ENCODE assay signal across 10 cellular contexts in genomic region chr1:12614402-12615165, GRCh38. TPM values are rescaled to one million over a fixed set of nuclear protein-coding genes. Genes with fewer than 3 reads are reported as not detected.
A peak's percentile ranks its signal among the peaks of the same experiment; 100 is the strongest.
DNase-seq lines count a peak whose midpoint lies in the region; ATAC-seq and TF ChIP-seq lines count a peak whose summit lies in the region.
"Had no signal": no experiment of that assay in that cellular context is flagged by ENCODE, and none has a peak within 500 bp of the region (broad histone marks: within the 10 kb centered on the region; RNA-seq: fewer than 3 reads in every experiment).

No MANE protein-coding gene starts in this region.

- intact Hi-C loops in CD14-positive monocyte (cut with micrococcal nuclease) (loop anchor here in 1 of 2 donors (1.0 kb wide), 1 partner anchor 9 kb away; no protein-coding TSS in a partner anchor), esophagus muscularis mucosa (cut with DNase I) (loop anchor here (5.0 kb wide), 2 partner anchors 72 to 207 kb away; no protein-coding TSS in a partner anchor), left colon (cut with DNase I, micrococcal nuclease) (loop anchor here in 1 of 2 donors (5.0 kb wide), 1 partner anchor 207 kb away; no protein-coding TSS in a partner anchor)

- H3K9me3 ChIP-seq in esophagus muscularis mucosa: no peaks in the 10 kb centered on the region

- peaks cover 35 to 39% (median 38%) of the 10 kb centered on the region in 3 donors for H3K27me3 Mint-ChIP-seq in CD14-positive monocyte (ENCODE audit: low read depth in 3 of 3)
- H3K27me3 Mint-ChIP-seq in T-cell: peaks cover 0 to 2% of the 10 kb centered on the region in 2 donors
- H3K27me3 Mint-ChIP-seq in progenitor cell of endocrine pancreas: no peaks in the 10 kb centered on the region

- H3K36me3 Mint-ChIP-seq in CD14-positive monocyte (peaks cover 7 to 21% of the 10 kb centered on the region in 2 donors), T-cell (peaks cover 37% of the 10 kb centered on the region), progenitor cell of endocrine pancreas (ENCODE audit: insufficient read depth) (peaks cover 39% of the 10 kb centered on the region)

- TF ChIP-seq EP300 in esophagus muscularis mucosa (IDR thresholded peaks at IDR 0.05): no peak

- H3K4me1 ChIP-seq in esophagus muscularis mucosa: peaks cover 35 to 72% (median 69%) of the 10 kb centered on the region in 4 donors

- CTCF ChIA-PET in T-cell (lab: Charles Lee): interaction anchor here in 1 of 2 donors (0.5 to 8.0 kb wide), 4 partner anchors 13 to 252 kb away, joined by 3 to 47 read pairs (median 6); no protein-coding TSS in a partner anchor

- H3K27me3 ChIP-seq in esophagus muscularis mucosa: no peaks in the 10 kb centered on the region

- TF ChIP-seq CTCF in CD14-positive monocyte (IDR thresholded peaks at IDR 0.05): no peak
- TF ChIP-seq CTCF in esophagus muscularis mucosa (IDR thresholded peaks at IDR 0.05): no peak
- no peak for TF ChIP-seq CTCF in progenitor cell of endocrine pancreas (IDR thresholded peaks at IDR 0.05; ENCODE audit: unreplicated experiment)

- 63% methylated on average over 7 of the region's 7 CpGs for WGBS in esophagus muscularis mucosa

- H3K36me3 ChIP-seq in esophagus muscularis mucosa: peaks cover 3 to 34% (median 27%) of the 10 kb centered on the region in 4 donors

- peak overlapping the region in 1 of 2 donors; percentile 98 for H3K4me3 Mint-ChIP-seq in CD14-positive monocyte
- peak overlapping the region; percentile 97 to 99 (median 98) for H3K4me3 Mint-ChIP-seq in T-cell
- H3K4me3 Mint-ChIP-seq in progenitor cell of endocrine pancreas (ENCODE audit: low read depth): peak overlapping the region; percentile 99

- DNase-seq in CD14-positive monocyte (ENCODE audit: low spot score) (no peak), T-cell (no peak), esophagus muscularis mucosa (ENCODE audit: extremely low spot score) (no peak), progenitor cell of endocrine pancreas (ENCODE audit: low spot score, unreplicated experiment) (no peak), left colon (no peak), NAMALWA (ENCODE audit: low spot score) (no peak)
- DNase-seq: OCI-M1 had no signal

- POLR2A ChIA-PET in T-cell (lab: Charles Lee): interaction anchor here (0.6 kb wide), 2 partner anchors 10 to 159 kb away, joined by 3 to 5 read pairs; no protein-coding TSS in a partner anchor

- H3K9me3 Mint-ChIP-seq in CD14-positive monocyte (peaks cover 0 to 10% (median 5%) of the 10 kb centered on the region in 7 donors), T-cell (no peaks in the 10 kb centered on the region), progenitor cell of endocrine pancreas (ENCODE audit: low read depth) (no peaks in the 10 kb centered on the region)

- H3K4me1 Mint-ChIP-seq in CD14-positive monocyte (peaks cover 51% of the 10 kb centered on the region), T-cell (peaks cover 67 to 84% (median 73%) of the 10 kb centered on the region in 3 donors), progenitor cell of endocrine pancreas (ENCODE audit: low read depth) (peaks cover 54% of the 10 kb centered on the region)

- ATAC-seq in T-cell (replicated peaks in 1 of 4) (no peak), left colon (no peak), GM18858 (IDR thresholded peaks at IDR 0.05; ENCODE audit: unreplicated experiment) (no peak), HG03108 (IDR thresholded peaks at IDR 0.05; ENCODE audit: unreplicated experiment) (no peak)

- H3K27ac ChIP-seq in esophagus muscularis mucosa (replicated peaks in 1 of 4): peak overlapping the region; percentile 91 to 98 (median 95)

- peak overlapping the region in 5 of 7 donors; percentile 80 to 94 (median 88) for H3K27ac Mint-ChIP-seq in CD14-positive monocyte
- H3K27ac Mint-ChIP-seq in T-cell: peak overlapping the region; percentile 91
- peak overlapping the region; percentile 93 for H3K27ac Mint-ChIP-seq in progenitor cell of endocrine pancreas

- peak overlapping the region; percentile 71 to 97 (median 77) for H3K4me3 ChIP-seq in esophagus muscularis mucosa

- no peak for TF ChIP-seq POLR2A in esophagus muscularis mucosa (IDR thresholded peaks at IDR 0.05; ENCODE audit: low read depth)

RNA-seq across cellular contexts. Expression of gene DHRS3, which starts 3.4 kb away (rescaled TPM):
- under 1 TPM; 0.29 to 0.59 TPM for polyA plus RNA-seq in CD14-positive monocyte
- total RNA-seq in T-cell (100 to 1,000 TPM in 1 of 5 donors, 10 to 100 TPM in 4; 56.4 to 107 (median 90.8) TPM), esophagus muscularis mucosa (100 to 1,000 TPM; 130 to 237 (median 200) TPM), progenitor cell of endocrine pancreas (176 and 214 TPM in 2 replicates), left colon (100 to 1,000 TPM in 1 of 2 donors, 10 to 100 TPM in 1; 73.2 to 106 TPM)
- total RNA-seq: HT1080 had no signal

RNA-seq across cellular contexts. Expression of gene AADACL4, which starts 29.3 kb away (rescaled TPM):
- polyA plus RNA-seq in CD14-positive monocyte: not detected
- total RNA-seq in T-cell (not detected), esophagus muscularis mucosa (not detected), progenitor cell of endocrine pancreas (0.24 TPM in 2 replicates), left colon (not detected)
- total RNA-seq: HT1080 had no signal
